ENCODE assay signal across 1 cellular context in the genomic region with DNA sequence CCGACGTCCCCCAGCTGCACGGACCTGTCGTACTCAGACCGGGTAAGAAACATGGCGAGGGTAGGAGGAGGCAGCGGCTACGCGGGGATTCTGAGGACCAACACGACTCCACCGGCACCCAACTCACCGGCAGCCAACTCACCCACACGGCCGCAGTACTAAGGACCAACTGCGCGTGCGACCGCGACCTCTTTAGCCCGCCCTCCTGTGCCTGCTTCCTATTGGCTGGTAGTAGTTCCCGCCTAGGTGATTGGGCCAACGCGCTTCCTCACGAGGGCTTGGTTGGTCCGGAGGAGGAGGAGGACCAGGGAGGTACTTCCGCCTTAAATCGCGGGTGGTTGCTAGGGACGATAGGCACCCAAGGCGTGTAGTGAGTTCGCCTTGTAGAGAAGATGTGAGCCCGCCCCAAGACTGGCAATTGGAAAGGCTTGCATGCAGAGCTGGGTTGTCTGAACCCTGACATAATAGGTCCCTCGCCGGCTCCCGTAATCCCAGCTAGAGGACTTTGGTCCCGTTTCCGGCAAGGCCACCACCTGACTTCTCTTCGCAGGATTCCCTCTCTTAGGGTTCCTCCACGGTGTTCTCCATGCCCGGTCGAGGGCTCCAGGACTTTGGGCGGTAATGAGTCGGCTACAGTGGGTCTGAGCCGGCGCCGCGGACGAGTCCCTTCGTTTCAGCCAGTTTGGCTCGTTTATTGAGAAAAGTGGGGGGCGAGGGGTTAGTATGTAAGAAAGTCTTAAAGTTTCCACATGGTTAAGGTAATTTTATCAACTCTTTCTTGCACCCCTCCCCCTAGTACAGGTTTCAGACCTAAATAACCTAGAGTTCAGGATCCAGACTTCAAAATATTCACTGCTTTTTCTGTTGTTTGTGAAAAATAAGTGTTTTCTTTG.
TF ChIP-seq lines count a peak whose summit lies in the region.

A gene (minus strand): TSS at position 171 of the 893 bp plus-strand sequence. CDS start 118 bp downstream, at position 53.

TF ChIP-seq in HCT116, 20 proteins besides CTCF, POLR2A, EP300 and RAD21 (continued from another document):
- TF ChIP-seq SIN3A (IDR thresholded peaks at IDR 0.05; ENCODE audit: low read depth) (peak; percentile 80), ELF1 (IDR thresholded peaks at IDR 0.05; ENCODE audit: borderline replicate concordance, low read depth) (peak; percentile 83), EGR1 (IDR thresholded peaks at IDR 0.05; ENCODE audit: low read depth) (no peak), TCF7L2 (IDR thresholded peaks at IDR 0.05; ENCODE audit: borderline replicate concordance, extremely low read depth, insufficient read depth, insufficient read length) (peak; percentile 13), CBX3 (IDR thresholded peaks at IDR 0.05; ENCODE audit: low read depth) (0 out of 2 replicates have a peak, but pooled peaks have one; percentile 21)
- TF ChIP-seq, protein P1, sequence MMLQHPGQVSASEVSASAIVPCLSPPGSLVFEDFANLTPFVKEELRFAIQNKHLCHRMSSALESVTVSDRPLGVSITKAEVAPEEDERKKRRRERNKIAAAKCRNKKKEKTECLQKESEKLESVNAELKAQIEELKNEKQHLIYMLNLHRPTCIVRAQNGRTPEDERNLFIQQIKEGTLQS (IDR thresholded peaks at IDR 0.05) = no peak
- TF ChIP-seq, protein P2, sequence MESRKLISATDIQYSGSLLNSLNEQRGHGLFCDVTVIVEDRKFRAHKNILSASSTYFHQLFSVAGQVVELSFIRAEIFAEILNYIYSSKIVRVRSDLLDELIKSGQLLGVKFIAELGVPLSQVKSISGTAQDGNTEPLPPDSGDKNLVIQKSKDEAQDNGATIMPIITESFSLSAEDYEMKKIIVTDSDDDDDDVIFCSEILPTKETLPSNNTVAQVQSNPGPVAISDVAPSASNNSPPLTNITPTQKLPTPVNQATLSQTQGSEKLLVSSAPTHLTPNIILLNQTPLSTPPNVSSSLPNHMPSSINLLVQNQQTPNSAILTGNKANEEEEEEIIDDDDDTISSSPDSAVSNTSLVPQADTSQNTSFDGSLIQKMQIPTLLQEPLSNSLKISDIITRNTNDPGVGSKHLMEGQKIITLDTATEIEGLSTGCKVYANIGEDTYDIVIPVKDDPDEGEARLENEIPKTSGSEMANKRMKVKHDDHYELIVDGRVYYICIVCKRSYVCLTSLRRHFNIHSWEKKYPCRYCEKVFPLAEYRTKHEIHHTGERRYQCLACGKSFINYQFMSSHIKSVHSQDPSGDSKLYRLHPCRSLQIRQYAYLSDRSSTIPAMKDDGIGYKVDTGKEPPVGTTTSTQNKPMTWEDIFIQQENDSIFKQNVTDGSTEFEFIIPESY (IDR thresholded peaks at IDR 0.05; ENCODE audit: extremely low read depth, insufficient replicate concordance, low read length) = peak; percentile 81
